8 cellular contexts compared by ENCODE assay signal in the genomic region with DNA sequence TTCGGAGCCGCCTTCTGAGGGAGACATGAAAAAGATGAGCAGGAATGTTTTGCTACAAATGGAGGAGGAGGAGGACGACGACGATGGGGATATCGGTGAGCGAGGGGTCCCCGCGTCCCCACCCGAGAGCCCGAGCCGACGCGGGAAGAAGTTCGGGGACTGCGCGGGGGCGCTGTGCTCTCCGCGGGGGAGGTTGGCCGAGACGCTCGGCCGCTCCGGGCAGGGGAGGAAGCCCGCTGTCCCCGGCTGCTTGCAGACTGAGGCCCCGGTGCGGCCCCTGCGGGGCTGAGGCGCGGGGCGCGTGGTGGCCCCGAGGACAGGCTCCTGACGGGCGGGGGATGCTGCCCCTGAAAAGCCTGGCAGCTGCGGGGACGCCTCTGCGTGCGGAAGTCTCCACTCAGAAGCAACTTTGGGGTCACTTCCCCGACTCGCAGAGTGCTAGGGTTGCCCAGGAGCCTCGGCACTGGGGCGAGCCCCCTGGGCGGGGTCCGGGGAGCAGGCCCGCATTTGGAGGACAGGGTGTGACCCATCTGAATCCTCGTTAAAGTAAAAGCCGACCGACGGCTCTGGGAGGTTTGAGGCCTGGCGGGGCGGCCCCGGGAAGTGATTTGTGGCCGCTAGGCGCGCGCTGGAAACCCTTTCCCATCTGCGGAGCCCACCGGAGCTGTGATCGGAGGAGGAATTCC. TPM values are rescaled to one million over a fixed set of nuclear protein-coding genes. Genes with fewer than 3 reads are reported as not detected.
DNase-seq lines count a peak whose midpoint lies in the region; ATAC-seq and TF ChIP-seq lines count a peak whose summit lies in the region.

No MANE protein-coding gene starts in this region.

- H3K4me3 ChIP-seq in colonic mucosa: peak overlapping the region; percentile 65
- peak overlapping the region; percentile 79 to 95 (median 94) for H3K4me3 ChIP-seq in liver (ENCODE audit: low read depth in 1 of 3, low read length in 3 of 3)

- ATAC-seq in GM21576 (IDR thresholded peaks at IDR 0.05; ENCODE audit: unreplicated experiment) (peak; percentile 41), GM18520 (IDR thresholded peaks at IDR 0.05; ENCODE audit: unreplicated experiment) (no peak)

- TF ChIP-seq CTCF in colonic mucosa (IDR thresholded peaks at IDR 0.05) (no peak), liver (IDR thresholded peaks at IDR 0.05; ENCODE audit: low read depth, low read length, missing input control) (peak; percentile 33)

- H3K27ac ChIP-seq in colonic mucosa: peak overlapping the region; percentile 91
- peak overlapping the region; percentile 88 to 91 for H3K27ac ChIP-seq in liver (ENCODE audit: low read depth in 1 of 2, low read length in 2 of 2)

- intact Hi-C loops in colonic mucosa (cut with DNase I): no loop called here

- TF ChIP-seq RAD21 in liver (IDR thresholded peaks at IDR 0.05): peak; percentile 30 to 32

- DNase-seq in ELR (ENCODE audit: low read depth) (peak; percentile 72), KBM-7 (peak; percentile 60), colonic mucosa (peak; percentile 65)
- DNase-seq in activated CD4-positive, CD25-positive, alpha-beta regulatory T cell treated with anti-CD3 and anti-CD28 coated beads, Interleukin-2, amount 50 U/mL, for 16 hours (ENCODE audit: low read depth, low spot score): peak; percentile 10
- DNase-seq in stimulated activated CD4-positive, alpha-beta T cell treated with anti-CD3 and anti-CD28 coated beads, TNF-alpha, amount 100 ng/mL, for 1 hour (ENCODE audit: low read depth in 3 of 3, low spot score in 1 of 3): peak in 2 of 3 donors; percentile 6 to 25

- H3K27me3 ChIP-seq in colonic mucosa (no peaks in the 10 kb centered on the region), liver (ENCODE audit: control insufficient read depth in 4 of 4, insufficient read depth in 4 of 4, low read length in 3 of 4) (no peaks in the 10 kb centered on the region)

- H3K36me3 ChIP-seq in colonic mucosa (no peaks in the 10 kb centered on the region), liver (ENCODE audit: control insufficient read depth in 4 of 4, insufficient read depth in 3 of 4, low read depth in 1 of 4, low read length in 3 of 4) (no peaks in the 10 kb centered on the region)

- no peaks in the 10 kb centered on the region for H3K9me3 ChIP-seq in colonic mucosa
- no peaks in the 10 kb centered on the region for H3K9me3 ChIP-seq in liver (ENCODE audit: control insufficient read depth in 4 of 4, low read length in 3 of 4)

- H3K9ac ChIP-seq in colonic mucosa (ENCODE audit: low read depth in 2 of 2, low read length in 2 of 2) (peak overlapping the region; percentile 90), liver (ENCODE audit: low read depth in 1 of 2, low read length in 2 of 2) (peak overlapping the region; percentile 82 to 89)

- in situ Hi-C loops in KBM-7 (cut with MboI; ENCODE audit: low pct_unique_long_range_greater_than_20kb, low sequenced_read_pairs): no loop called here

- H3K4me1 ChIP-seq in colonic mucosa: no peaks in the 10 kb centered on the region
- H3K4me1 ChIP-seq in liver (ENCODE audit: control insufficient read depth in 4 of 4, insufficient read depth in 4 of 4, low read length in 3 of 4): peaks cover 8 to 39% (median 27%) of the 10 kb centered on the region in 4 donors

- WGBS in liver: under 1% methylated on average over 62 of the region's 62 CpGs

TF ChIP-seq in liver, 16 proteins besides CTCF, POLR2A, EP300 and RAD21:
- TF ChIP-seq RXRA (IDR thresholded peaks at IDR 0.05): no peak
- TF ChIP-seq HNF4A (conservative IDR thresholded peaks at IDR 0.05): no peak
- TF ChIP-seq, protein P1, sequence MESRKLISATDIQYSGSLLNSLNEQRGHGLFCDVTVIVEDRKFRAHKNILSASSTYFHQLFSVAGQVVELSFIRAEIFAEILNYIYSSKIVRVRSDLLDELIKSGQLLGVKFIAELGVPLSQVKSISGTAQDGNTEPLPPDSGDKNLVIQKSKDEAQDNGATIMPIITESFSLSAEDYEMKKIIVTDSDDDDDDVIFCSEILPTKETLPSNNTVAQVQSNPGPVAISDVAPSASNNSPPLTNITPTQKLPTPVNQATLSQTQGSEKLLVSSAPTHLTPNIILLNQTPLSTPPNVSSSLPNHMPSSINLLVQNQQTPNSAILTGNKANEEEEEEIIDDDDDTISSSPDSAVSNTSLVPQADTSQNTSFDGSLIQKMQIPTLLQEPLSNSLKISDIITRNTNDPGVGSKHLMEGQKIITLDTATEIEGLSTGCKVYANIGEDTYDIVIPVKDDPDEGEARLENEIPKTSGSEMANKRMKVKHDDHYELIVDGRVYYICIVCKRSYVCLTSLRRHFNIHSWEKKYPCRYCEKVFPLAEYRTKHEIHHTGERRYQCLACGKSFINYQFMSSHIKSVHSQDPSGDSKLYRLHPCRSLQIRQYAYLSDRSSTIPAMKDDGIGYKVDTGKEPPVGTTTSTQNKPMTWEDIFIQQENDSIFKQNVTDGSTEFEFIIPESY (IDR thresholded peaks at IDR 0.05): no peak
- TF ChIP-seq GABPA (IDR thresholded peaks at IDR 0.05 in 1 of 2, conservative IDR thresholded peaks at IDR 0.05 in 1 of 2): no peak
- no peak for TF ChIP-seq YY1 (IDR thresholded peaks at IDR 0.05)
- TF ChIP-seq TAF1 (conservative IDR thresholded peaks at IDR 0.05): no peak
- TF ChIP-seq JUND (IDR thresholded peaks at IDR 0.05): no peak

RNA-seq across cellular contexts. Expression of a gene that starts 0.5 kb away (rescaled TPM):
- 10 to 100 TPM; 13.2 to 21.2 TPM for total RNA-seq in colonic mucosa
- 10 to 100 TPM; 36.8 to 52.3 TPM for total RNA-seq in liver
- polyA plus RNA-seq in liver: 10 to 100 TPM; 18.6 to 21.5 TPM

Comparison
In these comparisons a context has a peak if more than half of its experiments do, and no peak if none do; other contexts are left out.
1. DNase-seq: peak in every context shown above with its lines; median percentile 72 in ELR; 65 in colonic mucosa; 60 in KBM-7; 16 in stimulated activated CD4-positive, alpha-beta T cell treated with anti-CD3 and anti-CD28 coated beads, TNF-alpha, amount 100 ng/mL, for 1 hour; 10 in activated CD4-positive, CD25-positive, alpha-beta regulatory T cell treated with anti-CD3 and anti-CD28 coated beads, Interleukin-2, amount 50 U/mL, for 16 hours.